In genomic region chr12:117144599-117144998, GRCh38 we compare ENCODE assay signal across 23 cellular contexts. TPM values are rescaled to one million over a fixed set of nuclear protein-coding genes. Genes with fewer than 3 reads are reported as not detected.
"Had no signal": no experiment of that assay in that cellular context is flagged by ENCODE, and none has a peak within 500 bp of the region (broad histone marks: within the 10 kb centered on the region; RNA-seq: fewer than 3 reads in every experiment).

No MANE protein-coding gene starts in this region.

- H3K27me3 ChIP-seq: body of pancreas, cardiac muscle cell, neural progenitor cell, right lobe of liver had no signal

- H3K4me3 ChIP-seq: body of pancreas, cardiac muscle cell, neural progenitor cell, right lobe of liver, skin epidermis, thoracic aorta had no signal

- H3K4me3 Mint-ChIP-seq: activated naive CD4-positive, alpha-beta T cell treated with anti-CD3 and anti-CD28 coated beads, Interleukin-2, amount 10 ng/mL, durations not matched to agents 7 days and 5 days; activated T-cell treated with anti-CD3 and anti-CD28 coated beads, Interleukin-2, amount 50 U/mL, for 72 hours; naive thymus-derived CD8-positive, alpha-beta T cell; neural progenitor cell; stimulated activated effector memory CD8-positive, alpha-beta T cell treated with anti-CD3 and anti-CD28 coated beads, Interleukin-12 subunit alpha, Interleukin-12 subunit beta, amount 100 ng/mL, for 72 hours; type B pancreatic cell had no signal

- H3K9me3 Mint-ChIP-seq: activated naive CD4-positive, alpha-beta T cell treated with anti-CD3 and anti-CD28 coated beads, Interleukin-2, amount 10 ng/mL, durations not matched to agents 7 days and 5 days; activated T-cell treated with anti-CD3 and anti-CD28 coated beads, Interleukin-2, amount 50 U/mL, for 72 hours; naive thymus-derived CD8-positive, alpha-beta T cell; neural progenitor cell; stimulated activated effector memory CD8-positive, alpha-beta T cell treated with anti-CD3 and anti-CD28 coated beads, Interleukin-12 subunit alpha, Interleukin-12 subunit beta, amount 100 ng/mL, for 72 hours; type B pancreatic cell had no signal

- H3K4me1 ChIP-seq: neural progenitor cell had no signal

- ATAC-seq: activated T-cell treated with anti-CD3 and anti-CD28 coated beads, Interleukin-2, amount 50 U/mL, for 72 hours; body of pancreas; esophagus mucosa; left colon; naive thymus-derived CD8-positive, alpha-beta T cell; right lobe of liver; SK-N-SH treated with all-trans-retinoic acid at 6 μM for 48 hours; stimulated activated effector memory CD8-positive, alpha-beta T cell treated with anti-CD3 and anti-CD28 coated beads, Interleukin-12 subunit alpha, Interleukin-12 subunit beta, amount 100 ng/mL, for 72 hours had no signal

- H3K27ac Mint-ChIP-seq: activated naive CD4-positive, alpha-beta T cell treated with anti-CD3 and anti-CD28 coated beads, Interleukin-2, amount 10 ng/mL, durations not matched to agents 7 days and 5 days; activated T-cell treated with anti-CD3 and anti-CD28 coated beads, Interleukin-2, amount 50 U/mL, for 72 hours; neural progenitor cell; stimulated activated effector memory CD8-positive, alpha-beta T cell treated with anti-CD3 and anti-CD28 coated beads, Interleukin-12 subunit alpha, Interleukin-12 subunit beta, amount 100 ng/mL, for 72 hours had no signal

- H3K27me3 Mint-ChIP-seq: activated naive CD4-positive, alpha-beta T cell treated with anti-CD3 and anti-CD28 coated beads, Interleukin-2, amount 10 ng/mL, durations not matched to agents 7 days and 5 days; naive thymus-derived CD8-positive, alpha-beta T cell; type B pancreatic cell had no signal

- H3K36me3 ChIP-seq: neural progenitor cell had no signal

- H3K9me3 ChIP-seq: body of pancreas, right lobe of liver, thoracic aorta had no signal

- DNase-seq: activated CD4-positive, alpha-beta T cell treated with anti-CD3 and anti-CD28 coated beads, Interleukin-2, amount 50 U/mL, for 4 hours; activated CD8-positive, alpha-beta memory T cell treated with anti-CD3 and anti-CD28 coated beads, Interleukin-2, amount 50 U/mL, for 48 hours; activated effector memory CD4-positive, alpha-beta T cell treated with Interleukin-2 at 50 U/mL for 16 hours; activated naive CD4-positive, alpha-beta T cell treated with anti-CD3 and anti-CD28 coated beads, Interleukin-2, amount 10 ng/mL, durations not matched to agents 7 days and 5 days; activated T-cell treated with anti-CD3 and anti-CD28 coated beads, Interleukin-2, amount 50 U/mL, for 72 hours; body of pancreas; dermis blood vessel endothelial cell; effector memory CD4-positive, alpha-beta T cell; foreskin melanocyte; left colon; naive thymus-derived CD8-positive, alpha-beta T cell; right lobe of liver; stimulated activated CD4-positive, alpha-beta T cell treated with anti-CD3 and anti-CD28 coated beads, Interleukin-2, amount 100 ng/mL, for 24 hours had no signal

- H3K27ac ChIP-seq: cardiac muscle cell, neural progenitor cell, skin epidermis, thoracic aorta had no signal

RNA-seq across cellular contexts. Expression of gene TESC, which starts 45.4 kb away (rescaled TPM):
- total RNA-seq: chondrocyte; naive thymus-derived CD8-positive, alpha-beta T cell; osteocyte had no signal
